ENCODE assay signal across 8 cellular contexts in genomic region chr2:55051026-55051866, GRCh38. TPM values are rescaled to one million over a fixed set of nuclear protein-coding genes. Genes with fewer than 3 reads are reported as not detected.
DNase-seq lines count a peak whose midpoint lies in the region; ATAC-seq and TF ChIP-seq lines count a peak whose summit lies in the region.

No MANE protein-coding gene starts in this region.

- H3K27me3 ChIP-seq in BJ (ENCODE audit: control insufficient read depth, insufficient read depth, low read length), result no peaks in the 10 kb centered on the region
- H3K27me3 ChIP-seq in H9 (ENCODE audit: insufficient read depth, low read length), result no peaks in the 10 kb centered on the region
- no peaks in the 10 kb centered on the region for H3K27me3 ChIP-seq in ascending aorta

- H3K36me3 ChIP-seq in BJ (ENCODE audit: control insufficient read depth, insufficient read depth, low read length), result no peaks in the 10 kb centered on the region
- no peaks in the 10 kb centered on the region for H3K36me3 ChIP-seq in ascending aorta

- H3K27ac ChIP-seq in H9 (ENCODE audit: insufficient read length, low read depth, low read length) (peak overlapping the region; percentile 50), ascending aorta (peak overlapping the region; percentile 95 to 96)

- no peak overlapping the region for H4K5ac ChIP-seq in H9 (ENCODE audit: insufficient read length, low read depth, low read length)

- DNase-seq in BJ (ENCODE audit: low read depth) (peak; percentile 100), H9 (peak; percentile 48), RKO (ENCODE audit: low spot score) (peak; percentile 100), ascending aorta (ENCODE audit: low spot score in 2 of 2) (peak; percentile 56 to 93), left ventricle myocardium superior (peak; percentile 35), pons (ENCODE audit: low spot score) (peak; percentile 76), middle frontal gyrus (ENCODE audit: extremely low spot score, low spot score) (no peak)

- H3K79me1 ChIP-seq in H9 (ENCODE audit: insufficient read depth, low read depth, low read length, poor library complexity, severe bottlenecking), result no peaks in the 10 kb centered on the region

- H2AFZ ChIP-seq in H9 (ENCODE audit: low read length), result no peak overlapping the region

- no peak overlapping the region for H2BK12ac ChIP-seq in H9 (ENCODE audit: insufficient read length, low read depth, low read length)

- CTCF ChIA-PET in BJ (lab: Yijun Ruan, JAX), result interaction anchor here (0.8 to 4.6 kb wide), 13 partner anchors 10 to 134 kb away, joined by 3 to 153 read pairs (median 5); no protein-coding TSS in a partner anchor

- H3K23ac ChIP-seq in H9 (ENCODE audit: insufficient read length, low read depth, low read length), result no peak overlapping the region

- no peak overlapping the region for H3T11ph ChIP-seq in H9 (ENCODE audit: low read length)

- peak overlapping the region; percentile 99 for H3K4me3 Mint-ChIP-seq in H9

- H4K91ac ChIP-seq in H9 (ENCODE audit: insufficient read length, low read depth, low read length), result no peak overlapping the region

- no peak overlapping the region for H3K4ac ChIP-seq in H9 (ENCODE audit: low read depth, low read length)

- peaks cover 1% of the 10 kb centered on the region; the same call in 1 of the 2 replicates for H3K27me3 Mint-ChIP-seq in H9 (ENCODE audit: low read depth)

- no peak overlapping the region for H4K8ac ChIP-seq in H9 (replicated peaks; ENCODE audit: insufficient read length, low read depth, low read length)

- POLR2A ChIA-PET in BJ (lab: Charles Lee), result interaction anchor here (0.6 to 2.1 kb wide), 8 partner anchors 21 to 254 kb away, joined by 3 to 11 read pairs (median 6); no protein-coding TSS in a partner anchor

- no peak overlapping the region for H2BK120ac ChIP-seq in H9 (ENCODE audit: low read depth, low read length, poor library complexity, severe bottlenecking)

- H3K4me1 Mint-ChIP-seq in H9, result peaks cover 32 to 33% of the 10 kb centered on the region in 2 experiments

- no peak for TF ChIP-seq CTCF in BJ (IDR thresholded peaks at IDR 0.05; ENCODE audit: insufficient read depth, low read depth, low read length)
- TF ChIP-seq CTCF in H9 (conservative IDR thresholded peaks at IDR 0.05), result no peak
- TF ChIP-seq CTCF in ascending aorta (IDR thresholded peaks at IDR 0.05), result no peak

- no peak overlapping the region for H3K56ac ChIP-seq in H9 (ENCODE audit: insufficient read length, low read depth, low read length)

- H3K14ac ChIP-seq in H9 (ENCODE audit: insufficient read depth, low read length), result no peak overlapping the region

- H3K79me2 ChIP-seq in H9 (ENCODE audit: insufficient read depth, low read length), result peaks cover 27% of the 10 kb centered on the region; the same call in 1 of the 2 replicates

- H3K9me3 Mint-ChIP-seq in H9, result no peaks in the 10 kb centered on the region; a peak in 2 of 5 replicates

- peak overlapping the region; percentile 87 to 100 (median 98) for H3K27ac Mint-ChIP-seq in H9

- H2BK15ac ChIP-seq in H9 (ENCODE audit: low read depth, low read length), result no peak overlapping the region

- no peak overlapping the region for H2BK20ac ChIP-seq in H9 (ENCODE audit: low read depth, low read length, poor library complexity, severe bottlenecking)

- ATAC-seq in left ventricle myocardium superior, result peak; percentile 32
- ATAC-seq in GM21367 (IDR thresholded peaks at IDR 0.05; ENCODE audit: unreplicated experiment), result no peak

- no peak overlapping the region for H3K18ac ChIP-seq in H9 (ENCODE audit: insufficient read length, low read depth, low read length)

- no peak overlapping the region for H2BK5ac ChIP-seq in H9 (ENCODE audit: insufficient read length, low read length)

- intact Hi-C loops in ascending aorta (cut with DNase I), result loop anchor here (2.0 to 10.0 kb wide), 2 partner anchors 326 to 1080 kb away; partner anchors contain the start of genes EML6 and PSME4
- intact Hi-C loops in left ventricle myocardium superior (cut with micrococcal nuclease), result no loop called here

- H2AK5ac ChIP-seq in H9 (ENCODE audit: insufficient read length, low read length), result no peak overlapping the region

- H3K36me3 Mint-ChIP-seq in H9 (ENCODE audit: insufficient read depth in 1 of 3, low read depth in 3 of 3), result peaks cover 0 to 11% (median 6%) of the 10 kb centered on the region in 3 experiments; a peak in 3 of 7 replicates

- H3K4me1 ChIP-seq in H9 (ENCODE audit: insufficient read depth, low read length) (no peaks in the 10 kb centered on the region; the same call in 1 of the 2 replicates), ascending aorta (peaks cover 2 to 10% of the 10 kb centered on the region in 2 donors)

- H3K23me2 ChIP-seq in H9 (ENCODE audit: insufficient read length, low read depth, low read length, poor library complexity, severe bottlenecking), result peaks cover 14% of the 10 kb centered on the region

- no peaks in the 10 kb centered on the region for H3K9me3 ChIP-seq in H9 (ENCODE audit: control insufficient read depth, low read depth, low read length)
- no peaks in the 10 kb centered on the region for H3K9me3 ChIP-seq in ascending aorta

- no peaks in the 10 kb centered on the region for H4K20me1 ChIP-seq in H9 (ENCODE audit: control insufficient read depth, insufficient read depth, insufficient read length)

- WGBS in H9 (ENCODE audit: extremely low coverage, insufficient read length, low lambda C conversion rate), result no CpG with 5 or more reads among the region's 9 CpGs

- H3K9ac ChIP-seq in H9 (ENCODE audit: extremely low read depth, insufficient read length, low read length), result peak overlapping the region; percentile 50

- H3K4me2 ChIP-seq in H9 (ENCODE audit: insufficient read depth, insufficient read length, low read length), result peak overlapping the region; percentile 76

- H3K4me3 ChIP-seq in BJ (ENCODE audit: low read depth, low read length) (peak overlapping the region; percentile 78), ascending aorta (peak overlapping the region; percentile 79 to 90)

RNA-seq across cellular contexts. Expression of gene RTN4, which starts 1.0 kb away (rescaled TPM):
- 219 and 400 TPM in 2 replicates for polyA plus RNA-seq in BJ (2011; rRNA removed)
- 204 and 376 TPM in 2 replicates for polyA minus RNA-seq in BJ (2011; rRNA and poly(A)+ RNA removed)
- 200 and 205 TPM in 2 replicates for total RNA-seq in H9 (2021)
- 296 TPM for total RNA-seq in ascending aorta
- 43.5 TPM for total RNA-seq in left ventricle myocardium superior
